In genomic region chr1:120288166-120288565, GRCh38 we compare ENCODE assay signal across 8 cellular contexts.
DNase-seq lines count a peak whose midpoint lies in the region; ATAC-seq and TF ChIP-seq lines count a peak whose summit lies in the region.
"Not testable (repeated sequence)": the region's sequence is repeated elsewhere in the genome, so short reads cannot be mapped to it uniquely, and the experiment has no call there.

No MANE protein-coding gene starts in this region.

- H3K9me3 ChIP-seq in CD4-positive, alpha-beta T cell (ENCODE audit: control insufficient read depth, low read length); T-helper 17 cell (ENCODE audit: control insufficient read depth, low read length, poor library complexity, severe bottlenecking); heart right ventricle; right lobe of liver: not testable (repeated sequence)

- not testable (repeated sequence) for H3K4me1 Mint-ChIP-seq in CD4-positive, alpha-beta T cell (ENCODE audit: low read depth); T-helper 17 cell; effector memory CD8-positive, alpha-beta T cell (ENCODE audit: low read depth in 2 of 2); naive thymus-derived CD8-positive, alpha-beta T cell

- H3K36me3 Mint-ChIP-seq in CD4-positive, alpha-beta T cell (ENCODE audit: low read depth); T-helper 17 cell (ENCODE audit: low read depth); activated naive CD4-positive, alpha-beta T cell treated with anti-CD3 and anti-CD28 coated beads, Interleukin-2, amount 50 U/mL, for 72 hours; effector memory CD8-positive, alpha-beta T cell (ENCODE audit: insufficient read depth); naive thymus-derived CD8-positive, alpha-beta T cell: not testable (repeated sequence)

- not testable (repeated sequence) for H3K27me3 Mint-ChIP-seq in CD4-positive, alpha-beta T cell; T-helper 17 cell; effector memory CD8-positive, alpha-beta T cell; naive thymus-derived CD8-positive, alpha-beta T cell

- TF ChIP-seq POLR2A in right lobe of liver (IDR thresholded peaks at IDR 0.05): not testable (repeated sequence)

- intact Hi-C loops in CD4-positive, alpha-beta T cell (cut with DNase I, micrococcal nuclease); heart right ventricle (cut with DNase I); right lobe of liver (cut with DNase I): not testable (repeated sequence)

- H3K4me3 ChIP-seq in heart right ventricle, right lobe of liver: not testable (repeated sequence)

- CTCF ChIA-PET in CD4-positive, alpha-beta T cell (lab: Charles Lee): not testable (repeated sequence)

- H3K27me3 ChIP-seq in CD4-positive, alpha-beta T cell (ENCODE audit: control insufficient read depth, insufficient read depth, low read length); heart right ventricle; right lobe of liver: not testable (repeated sequence)

- WGBS in heart right ventricle, 2 donors: no CpG with 5 or more reads among the region's 6 CpGs
- no CpG with 5 or more reads among the region's 6 CpGs for WGBS in right lobe of liver (ENCODE audit: insufficient coverage, low coverage, low lambda C conversion rate, missing lambda C conversion rate)

- not testable (repeated sequence) for H3K27ac ChIP-seq in CD4-positive, alpha-beta T cell (ENCODE audit: low read depth, low read length); heart right ventricle; right lobe of liver

- ATAC-seq in CD4-positive, alpha-beta T cell (ENCODE audit: poor library complexity): peak; percentile 88
- ATAC-seq in T-helper 17 cell (peak; percentile 70), heart right ventricle (peak; percentile 63 to 89 (median 80)), right lobe of liver (peak; percentile 19 to 49 (median 36))
- peak; percentile 49 to 87 for ATAC-seq in activated naive CD4-positive, alpha-beta T cell treated with anti-CD3 and anti-CD28 coated beads, Interleukin-2, amount 50 U/mL, for 72 hours
- ATAC-seq in effector memory CD8-positive, alpha-beta T cell (replicated peaks): peak; percentile 46
- peak; percentile 81 to 89 for ATAC-seq in naive thymus-derived CD8-positive, alpha-beta T cell
- ATAC-seq in stimulated activated naive CD8-positive, alpha-beta T cell treated with anti-CD3 and anti-CD28 coated beads, Interleukin-15, Interleukin-2, amounts not matched to agents 100 U/mL and 50 U/mL, for 24 hours: peak; percentile 67

- H3K4me3 Mint-ChIP-seq in CD4-positive, alpha-beta T cell; T-helper 17 cell; effector memory CD8-positive, alpha-beta T cell; naive thymus-derived CD8-positive, alpha-beta T cell: not testable (repeated sequence)

- not testable (repeated sequence) for H3K4me1 ChIP-seq in heart right ventricle, right lobe of liver

- not testable (repeated sequence) for H3K36me3 ChIP-seq in heart right ventricle, right lobe of liver

- H3K9me3 Mint-ChIP-seq in CD4-positive, alpha-beta T cell; activated naive CD4-positive, alpha-beta T cell treated with anti-CD3 and anti-CD28 coated beads, Interleukin-2, amount 50 U/mL, for 72 hours; effector memory CD8-positive, alpha-beta T cell; naive thymus-derived CD8-positive, alpha-beta T cell: not testable (repeated sequence)

- POLR2A ChIA-PET in CD4-positive, alpha-beta T cell (lab: Charles Lee); naive thymus-derived CD8-positive, alpha-beta T cell (lab: Charles Lee): not testable (repeated sequence)

- not testable (repeated sequence) for TF ChIP-seq CTCF in CD4-positive, alpha-beta T cell (IDR thresholded peaks at IDR 0.05); heart right ventricle (IDR thresholded peaks at IDR 0.05); right lobe of liver (IDR thresholded peaks at IDR 0.05)

- DNase-seq in CD4-positive, alpha-beta T cell; T-helper 17 cell; activated naive CD4-positive, alpha-beta T cell treated with anti-CD3 and anti-CD28 coated beads, Interleukin-2, amount 50 U/mL, for 72 hours (ENCODE audit: low spot score in 2 of 2); effector memory CD8-positive, alpha-beta T cell; heart right ventricle; right lobe of liver; naive thymus-derived CD8-positive, alpha-beta T cell; stimulated activated naive CD8-positive, alpha-beta T cell treated with anti-CD3 and anti-CD28 coated beads, Interleukin-15, Interleukin-2, amounts not matched to agents 100 U/mL and 50 U/mL, for 24 hours: not testable (repeated sequence)

- not testable (repeated sequence) for H3K27ac Mint-ChIP-seq in CD4-positive, alpha-beta T cell; T-helper 17 cell; activated naive CD4-positive, alpha-beta T cell treated with anti-CD3 and anti-CD28 coated beads, Interleukin-2, amount 50 U/mL, for 72 hours; effector memory CD8-positive, alpha-beta T cell; naive thymus-derived CD8-positive, alpha-beta T cell

Comparison
In these comparisons a context has a peak if more than half of its experiments do, and no peak if none do; other contexts are left out.
1. ATAC-seq: peak in every context shown above with its lines; median percentile 88 in CD4-positive, alpha-beta T cell; 85 in naive thymus-derived CD8-positive, alpha-beta T cell; 80 in heart right ventricle; 70 in T-helper 17 cell; 68 in activated naive CD4-positive, alpha-beta T cell treated with anti-CD3 and anti-CD28 coated beads, Interleukin-2, amount 50 U/mL, for 72 hours; 67 in stimulated activated naive CD8-positive, alpha-beta T cell treated with anti-CD3 and anti-CD28 coated beads, Interleukin-15, Interleukin-2, amounts not matched to agents 100 U/mL and 50 U/mL, for 24 hours; 46 in effector memory CD8-positive, alpha-beta T cell; 36 in right lobe of liver.